In genomic region chr18:35582310-35582682, GRCh38 we compare ENCODE assay signal across 8 cellular contexts. TPM values are rescaled to one million over a fixed set of nuclear protein-coding genes. Genes with fewer than 3 reads are reported as not detected.
A peak's percentile ranks its signal among the peaks of the same experiment; 100 is the strongest.
DNase-seq lines count a peak whose midpoint lies in the region; ATAC-seq and TF ChIP-seq lines count a peak whose summit lies in the region.

No MANE protein-coding gene starts in this region.

- no peak for TF ChIP-seq CTCF in AG04449 (IDR thresholded peaks at IDR 0.05; ENCODE audit: insufficient read depth, low read length, missing control alignments)
- no peak for TF ChIP-seq CTCF in HFF-Myc (IDR thresholded peaks at IDR 0.05; ENCODE audit: low read depth, low read length, missing control alignments)
- no peak for TF ChIP-seq CTCF in MCF 10A (IDR thresholded peaks at IDR 0.05; ENCODE audit: unreplicated experiment)

- CTCF ChIA-PET in AG04449 (lab: Yijun Ruan, JAX) (interaction anchor here (2.7 kb wide), 1 partner anchor 175 kb away, joined by 7 read pairs; no protein-coding TSS in a partner anchor), MCF 10A (lab: Yijun Ruan, JAX) (interaction anchor here (0.6 to 1.4 kb wide), 4 partner anchors 9 to 87 kb away, joined by 3 to 5 read pairs (median 4); no protein-coding TSS in a partner anchor)

- H3K36me3 Mint-ChIP-seq in MCF 10A (ENCODE audit: insufficient read depth, unreplicated experiment) = peaks cover 13% of the 10 kb centered on the region

- peak overlapping the region; percentile 72 for H3K4me3 ChIP-seq in AG04449 (ENCODE audit: low read depth, low read length)
- peak overlapping the region; percentile 73 for H3K4me3 ChIP-seq in HFF-Myc (replicated peaks; ENCODE audit: low read depth, low read length)

- peak overlapping the region; percentile 76 for H3K4me3 Mint-ChIP-seq in MCF 10A (ENCODE audit: unreplicated experiment)

- H3K27me3 Mint-ChIP-seq in MCF 10A (ENCODE audit: insufficient read depth, unreplicated experiment) = no peaks in the 10 kb centered on the region

- H3K9me3 Mint-ChIP-seq in MCF 10A (ENCODE audit: unreplicated experiment) = peaks cover 19% of the 10 kb centered on the region

- intact Hi-C loops in MCF 10A (cut with micrococcal nuclease) = loop anchor here (1.0 to 10.0 kb wide), 5 partner anchors 85 to 368 kb away; partner anchors contain the start of gene INO80C

- H3K27ac Mint-ChIP-seq in MCF 10A (ENCODE audit: low read depth, unreplicated experiment) = peak overlapping the region; percentile 69

- POLR2A ChIA-PET in AG04449 (lab: Yijun Ruan, JAX) = interaction anchor here (1.2 to 1.4 kb wide), 2 partner anchors 85 to 196 kb away, joined by 3 to 5 read pairs; partner anchors contain the start of gene INO80C
- POLR2A ChIA-PET in MCF 10A (lab: Yijun Ruan, JAX) = interaction anchor here (0.7 to 3.9 kb wide), 19 partner anchors 9 to 210 kb away, joined by 3 to 55 read pairs (median 5); partner anchors contain the start of gene INO80C

- ATAC-seq in HG02885 (IDR thresholded peaks at IDR 0.05; ENCODE audit: poor library complexity, unreplicated experiment) (no peak), GM19328 (IDR thresholded peaks at IDR 0.05; ENCODE audit: unreplicated experiment) (no peak)

- TSS peak; percentile 48 for BruUV-seq in MCF 10A (replicated peaks; lab: Mats Ljungman, UMichigan)

- no peak for DNase-seq in AG04449 (ENCODE audit: low read depth, low spot score)
- no peak for DNase-seq in HFF-Myc (ENCODE audit: extremely low read depth, low read depth)
- DNase-seq in MCF 10A (ENCODE audit: unreplicated experiment) = peak; percentile 13
- peak; percentile 20 for DNase-seq in midbrain (lab: John Stamatoyannopoulos, UW)
- no peak for DNase-seq in UCSD-AML1 (lab: John Stamatoyannopoulos, UW; ENCODE audit: unreplicated experiment)
- DNase-seq in stimulated activated CD4-positive, alpha-beta T cell treated with anti-CD3 and anti-CD28 coated beads, Interleukin-4, amount 100 ng/mL, for 4 hours = no peak

- peaks cover 23% of the 10 kb centered on the region for H3K4me1 Mint-ChIP-seq in MCF 10A (ENCODE audit: insufficient read depth, unreplicated experiment)

RNA-seq across cellular contexts. Expression of gene GALNT1, which starts 0.8 kb away (rescaled TPM):
- 71.0 and 83.2 TPM in 2 replicates for total RNA-seq in MCF 10A (2022)

Comparison
In these comparisons a context has a peak if more than half of its experiments do, and no peak if none do; other contexts are left out.
1. DNase-seq: peak in MCF 10A (single experiment) and midbrain (single experiment); none in AG04449 (single experiment), HFF-Myc (single experiment), UCSD-AML1 (single experiment) and stimulated activated CD4-positive, alpha-beta T cell treated with anti-CD3 and anti-CD28 coated beads, Interleukin-4, amount 100 ng/mL, for 4 hours (0 of 2).